Comparison of ENCODE assay signal across 1 cellular context in genomic region chr6:44223471-44224153, GRCh38.
TF ChIP-seq lines count a peak whose summit lies in the region.

Gene SLC29A1, plus strand, starts transcription at chr6:44223595. Its CDS starts 3,719 bp downstream, at chr6:44227314.

TF ChIP-seq in HepG2, 621 proteins besides CTCF, POLR2A, EP300 and RAD21 (continued from another document and continues in another):
- peak; percentile 70; the same call in 1 of the 2 replicates for TF ChIP-seq ZNF580 (CRISPR knock-in tag; IDR thresholded peaks at IDR 0.05; ENCODE audit: borderline replicate concordance, low read depth)
- TF ChIP-seq NFKB2 (CRISPR knock-in tag; IDR thresholded peaks at IDR 0.05; ENCODE audit: borderline replicate concordance) = peak; percentile 79; the same call in 1 of the 2 replicates
- peak; percentile 54; the same call in 1 of the 2 replicates for TF ChIP-seq ZNF441 (CRISPR knock-in tag; IDR thresholded peaks at IDR 0.05; ENCODE audit: borderline replicate concordance)
- no peak; the same call in 1 of the 2 replicates for TF ChIP-seq ZFP82 (CRISPR knock-in tag; IDR thresholded peaks at IDR 0.05; ENCODE audit: borderline replicate concordance)
- peak; percentile 71; the same call in 1 of the 2 replicates for TF ChIP-seq ZFAT (CRISPR knock-in tag; conservative IDR thresholded peaks at IDR 0.05)
- no peak for TF ChIP-seq PRDM10 (CRISPR knock-in tag; IDR thresholded peaks at IDR 0.05; ENCODE audit: low read depth)
- TF ChIP-seq ZNF503 (CRISPR knock-in tag; IDR thresholded peaks at IDR 0.05) = peak; percentile 63; the same call in 1 of the 2 replicates
- 0 out of 2 replicates have a peak, but pooled peaks have one; percentile 29 for TF ChIP-seq PBX3 (CRISPR knock-in tag; IDR thresholded peaks at IDR 0.05; ENCODE audit: borderline replicate concordance)
- TF ChIP-seq ZNF281 (CRISPR knock-in tag; IDR thresholded peaks at IDR 0.05; ENCODE audit: borderline replicate concordance) = no peak
- TF ChIP-seq XBP1 (CRISPR knock-in tag; IDR thresholded peaks at IDR 0.05) = no peak
- TF ChIP-seq ZSCAN31 (CRISPR knock-in tag; IDR thresholded peaks at IDR 0.05; ENCODE audit: low read depth) = peak; percentile 85
- no peak for TF ChIP-seq ZNF10 (CRISPR knock-in tag; IDR thresholded peaks at IDR 0.05; ENCODE audit: borderline replicate concordance, low read depth)
- TF ChIP-seq FOXA3 (CRISPR knock-in tag; IDR thresholded peaks at IDR 0.05) = peak; percentile 50; the same call in 1 of the 2 replicates
- 0 out of 2 replicates have a peak, but pooled peaks have one; percentile 28 for TF ChIP-seq ISL2 (CRISPR knock-in tag; IDR thresholded peaks at IDR 0.05)
- TF ChIP-seq STAG1 (CRISPR knock-in tag; IDR thresholded peaks at IDR 0.05) = no peak
- TF ChIP-seq ZNF792 (CRISPR knock-in tag; IDR thresholded peaks at IDR 0.05) = no peak
- TF ChIP-seq HOXA7 (CRISPR knock-in tag; IDR thresholded peaks at IDR 0.05) = no peak
- peak; percentile 47; the same call in 1 of the 2 replicates for TF ChIP-seq ATF3 (CRISPR knock-in tag; IDR thresholded peaks at IDR 0.05)
- TF ChIP-seq KAT2B (IDR thresholded peaks at IDR 0.05; ENCODE audit: borderline replicate concordance, low read depth, low read length) = peak; percentile 70; the same call in 1 of the 2 replicates
- peak; percentile 91; the same call in 1 of the 2 replicates for TF ChIP-seq TFDP1 (CRISPR knock-in tag; IDR thresholded peaks at IDR 0.05; ENCODE audit: borderline replicate concordance)
- TF ChIP-seq TFAP4 (IDR thresholded peaks at IDR 0.05; ENCODE audit: borderline replicate concordance, low read depth) = peak; percentile 48; the same call in 1 of the 2 replicates
- TF ChIP-seq UBTF (CRISPR knock-in tag; IDR thresholded peaks at IDR 0.05) = peak; percentile 89
- TF ChIP-seq HMGXB4 (CRISPR knock-in tag; IDR thresholded peaks at IDR 0.05; ENCODE audit: borderline replicate concordance in 1 of 2, low read depth in 1 of 2) = peak; percentile 70 to 85; a peak in 3 of 4 replicates
- TF ChIP-seq KDM4B (CRISPR knock-in tag; IDR thresholded peaks at IDR 0.05) = no peak
- TF ChIP-seq IKZF4 (CRISPR knock-in tag; IDR thresholded peaks at IDR 0.05; ENCODE audit: borderline replicate concordance, low read depth, not compliant biosample characterization) = peak; percentile 83
- no peak for TF ChIP-seq ZNF207 (IDR thresholded peaks at IDR 0.05; ENCODE audit: borderline replicate concordance)
- no peak for TF ChIP-seq ZNF3 (CRISPR knock-in tag; IDR thresholded peaks at IDR 0.05)
- TF ChIP-seq ZNF639 (CRISPR knock-in tag; conservative IDR thresholded peaks at IDR 0.05) = no peak; the same call in 1 of the 2 replicates
- no peak for TF ChIP-seq BATF2 (CRISPR knock-in tag; IDR thresholded peaks at IDR 0.05)
- TF ChIP-seq TCF7L2 (IDR thresholded peaks at IDR 0.05; ENCODE audit: low read depth, low read length) = no peak
- TF ChIP-seq SATB2 (CRISPR knock-in tag; IDR thresholded peaks at IDR 0.05) = 0 out of 2 replicates have a peak, but pooled peaks have one; percentile 26
